10 cellular contexts compared by ENCODE assay signal in genomic region chr11:114058026-114058706, GRCh38. TPM values are rescaled to one million over a fixed set of nuclear protein-coding genes. Genes with fewer than 3 reads are reported as not detected.
A peak's percentile ranks its signal among the peaks of the same experiment; 100 is the strongest.
DNase-seq lines count a peak whose midpoint lies in the region; ATAC-seq and TF ChIP-seq lines count a peak whose summit lies in the region.
"Had no signal": no experiment of that assay in that cellular context is flagged by ENCODE, and none has a peak within 500 bp of the region (broad histone marks: within the 10 kb centered on the region; RNA-seq: fewer than 3 reads in every experiment).

No MANE protein-coding gene starts in this region.

- H3K4me1 Mint-ChIP-seq in CD4-positive, CD25-positive, alpha-beta regulatory T cell = peaks cover 0 to 22% (median 7%) of the 10 kb centered on the region in 4 donors
- H3K4me1 Mint-ChIP-seq in activated T-helper 1 cell treated with anti-CD3 and anti-CD28 coated beads, Interleukin-12 subunit alpha, Interleukin-12 subunit beta, Interleukin-2, Interleukin-4 antibody, amounts not matched to agents 30 ng/mL and 10 ng/mL and 1 ng/mL, durations not matched to agents 14 hours and 24 hours and 36 hours (ENCODE audit: low read depth) = no peaks in the 10 kb centered on the region

- H3K9me3 Mint-ChIP-seq in CD4-positive, CD25-positive, alpha-beta regulatory T cell = no peaks in the 10 kb centered on the region
- no peaks in the 10 kb centered on the region for H3K9me3 Mint-ChIP-seq in activated T-helper 1 cell treated with anti-CD3 and anti-CD28 coated beads, Interleukin-12 subunit alpha, Interleukin-12 subunit beta, Interleukin-2, Interleukin-4 antibody, amounts not matched to agents 30 ng/mL and 10 ng/mL and 1 ng/mL, durations not matched to agents 14 hours and 24 hours and 36 hours

- WGBS in ovary, 3 donors = 70 to 79% (median 78%) methylated on average over 24 to 25 of the region's 25 CpGs

- H3K36me3 Mint-ChIP-seq in CD4-positive, CD25-positive, alpha-beta regulatory T cell = no peaks in the 10 kb centered on the region
- H3K36me3 Mint-ChIP-seq in activated T-helper 1 cell treated with anti-CD3 and anti-CD28 coated beads, Interleukin-12 subunit alpha, Interleukin-12 subunit beta, Interleukin-2, Interleukin-4 antibody, amounts not matched to agents 30 ng/mL and 10 ng/mL and 1 ng/mL, durations not matched to agents 14 hours and 24 hours and 36 hours (ENCODE audit: low read depth) = no peaks in the 10 kb centered on the region

- H3K27ac ChIP-seq in CD4-positive, CD25-positive, alpha-beta regulatory T cell (ENCODE audit: insufficient read depth, low read length, poor library complexity, severe bottlenecking) = no peak overlapping the region
- peak overlapping the region; percentile 100 for H3K27ac ChIP-seq in left ventricle myocardium inferior (replicated peaks)
- peak overlapping the region; percentile 87 to 100 for H3K27ac ChIP-seq in ovary
- H3K27ac ChIP-seq in caudate nucleus (ENCODE audit: low read depth, low read length) = no peak overlapping the region

- no peaks in the 10 kb centered on the region for H3K36me3 ChIP-seq in CD4-positive, CD25-positive, alpha-beta regulatory T cell (ENCODE audit: control insufficient read depth, insufficient read depth, low read length)
- H3K36me3 ChIP-seq in left ventricle myocardium inferior (peaks cover 17% of the 10 kb centered on the region), ovary (no peaks in the 10 kb centered on the region)

- H3K4me1 ChIP-seq in CD4-positive, CD25-positive, alpha-beta regulatory T cell (ENCODE audit: control insufficient read depth, insufficient read depth, low read length, poor library complexity, severe bottlenecking) = peaks cover 26% of the 10 kb centered on the region
- H3K4me1 ChIP-seq in left ventricle myocardium inferior (peaks cover 68% of the 10 kb centered on the region), ovary (ENCODE audit: insufficient read depth) (peaks cover 6% of the 10 kb centered on the region)

- no peak overlapping the region for H3K4me3 ChIP-seq in CD4-positive, CD25-positive, alpha-beta regulatory T cell (ENCODE audit: low read depth, low read length)
- H3K4me3 ChIP-seq in left ventricle myocardium inferior (peak overlapping the region; percentile 100), ovary (peak overlapping the region; percentile 99), foreskin fibroblast (ENCODE audit: low read depth in 1 of 2, low read length in 2 of 2) (no peak overlapping the region)

- TF ChIP-seq CTCF in left ventricle myocardium inferior (IDR thresholded peaks at IDR 0.05; ENCODE audit: borderline replicate concordance) (no peak), ovary (IDR thresholded peaks at IDR 0.05) (no peak), foreskin fibroblast (IDR thresholded peaks at IDR 0.05; ENCODE audit: low read depth, low read length) (no peak)

- ATAC-seq in CD4-positive, CD25-positive, alpha-beta regulatory T cell (ENCODE audit: low read depth in 2 of 2) = no peak
- no peak for ATAC-seq in GM18868 (IDR thresholded peaks at IDR 0.05; ENCODE audit: unreplicated experiment)

- H3K27ac Mint-ChIP-seq in CD4-positive, CD25-positive, alpha-beta regulatory T cell = no peak overlapping the region
- no peak overlapping the region for H3K27ac Mint-ChIP-seq in activated T-helper 1 cell treated with anti-CD3 and anti-CD28 coated beads, Interleukin-12 subunit alpha, Interleukin-12 subunit beta, Interleukin-2, Interleukin-4 antibody, amounts not matched to agents 30 ng/mL and 10 ng/mL and 1 ng/mL, durations not matched to agents 14 hours and 24 hours and 36 hours

- H3K9me3 ChIP-seq in CD4-positive, CD25-positive, alpha-beta regulatory T cell (ENCODE audit: control insufficient read depth in 2 of 2, low read length in 2 of 2) = no peaks in the 10 kb centered on the region
- H3K9me3 ChIP-seq in left ventricle myocardium inferior (replicated peaks) = no peaks in the 10 kb centered on the region
- H3K9me3 ChIP-seq in ovary = no peaks in the 10 kb centered on the region

- peak overlapping the region in 3 of 4 donors; percentile 36 to 87 (median 82) for H3K4me3 Mint-ChIP-seq in CD4-positive, CD25-positive, alpha-beta regulatory T cell
- peak overlapping the region; percentile 7 for H3K4me3 Mint-ChIP-seq in activated T-helper 1 cell treated with anti-CD3 and anti-CD28 coated beads, Interleukin-12 subunit alpha, Interleukin-12 subunit beta, Interleukin-2, Interleukin-4 antibody, amounts not matched to agents 30 ng/mL and 10 ng/mL and 1 ng/mL, durations not matched to agents 14 hours and 24 hours and 36 hours

- H3K27me3 Mint-ChIP-seq in CD4-positive, CD25-positive, alpha-beta regulatory T cell = peaks cover 70% of the 10 kb centered on the region
- H3K27me3 Mint-ChIP-seq in activated T-helper 1 cell treated with anti-CD3 and anti-CD28 coated beads, Interleukin-12 subunit alpha, Interleukin-12 subunit beta, Interleukin-2, Interleukin-4 antibody, amounts not matched to agents 30 ng/mL and 10 ng/mL and 1 ng/mL, durations not matched to agents 14 hours and 24 hours and 36 hours (ENCODE audit: insufficient read depth) = peaks cover 58% of the 10 kb centered on the region

- TF ChIP-seq EP300 in ovary (IDR thresholded peaks at IDR 0.05) = no peak

- intact Hi-C loops in activated T-helper 1 cell treated with anti-CD3 and anti-CD28 coated beads, Interleukin-12 subunit alpha, Interleukin-12 subunit beta, Interleukin-2, Interleukin-4 antibody, amounts not matched to agents 30 ng/mL and 10 ng/mL and 1 ng/mL, durations not matched to agents 14 hours and 24 hours and 36 hours (cut with micrococcal nuclease) = loop anchor here (10.0 kb wide), 1 partner anchor 163 kb away; no protein-coding TSS in a partner anchor
- intact Hi-C loops in left ventricle myocardium inferior (cut with micrococcal nuclease) (loop anchor here (10.0 kb wide), 1 partner anchor 127 kb away; no protein-coding TSS in a partner anchor), ovary (cut with DNase I) (loop anchor here in 1 of 4 donors (5.0 to 10.0 kb wide), 2 partner anchors 163 to 204 kb away; no protein-coding TSS in a partner anchor)

- DNase-seq in CD4-positive, CD25-positive, alpha-beta regulatory T cell = no peak
- DNase-seq in activated T-helper 1 cell treated with anti-CD3 and anti-CD28 coated beads, Interleukin-12 subunit alpha, Interleukin-12 subunit beta, Interleukin-2, Interleukin-4 antibody, amounts not matched to agents 30 ng/mL and 10 ng/mL and 1 ng/mL, durations not matched to agents 14 hours and 24 hours and 36 hours (ENCODE audit: low spot score) = no peak
- DNase-seq in left ventricle myocardium inferior (peak; percentile 35), ovary (peak; percentile 54 to 64 (median 57)), foreskin fibroblast (no peak), cerebellar nuclear complex (lab: John Stamatoyannopoulos, UW) (no peak), caudate nucleus (lab: John Stamatoyannopoulos, UW) (no peak)
- DNase-seq: NCI-H146 had no signal

- TF ChIP-seq POLR2A in ovary (IDR thresholded peaks at IDR 0.05) = no peak

- peaks cover 16% of the 10 kb centered on the region for H3K27me3 ChIP-seq in CD4-positive, CD25-positive, alpha-beta regulatory T cell (ENCODE audit: control insufficient read depth, insufficient read depth, low read length)
- H3K27me3 ChIP-seq in left ventricle myocardium inferior (ENCODE audit: low read depth) (no peaks in the 10 kb centered on the region), ovary (no peaks in the 10 kb centered on the region)

RNA-seq across cellular contexts. Expression of gene ZBTB16, which starts 1.3 kb away (rescaled TPM):
- 8.5 TPM for total RNA-seq in CD4-positive, CD25-positive, alpha-beta regulatory T cell
- 10 to 100 TPM in 2 of 4 donors, 1 to 10 TPM in 2; 2.9 to 28.1 (median 8.9) TPM for polyA plus RNA-seq in CD4-positive, CD25-positive, alpha-beta regulatory T cell
- 3.4 and 3.9 TPM in 2 replicates for total RNA-seq in activated T-helper 1 cell treated with anti-CD3 and anti-CD28 coated beads, Interleukin-12 subunit alpha, Interleukin-12 subunit beta, Interleukin-2, Interleukin-4 antibody, amounts not matched to agents 30 ng/mL and 10 ng/mL and 1 ng/mL, durations not matched to agents 14 hours and 24 hours and 36 hours
- 64.5 TPM for total RNA-seq in left ventricle myocardium inferior
- total RNA-seq in ovary = 100 to 1,000 TPM in 3 of 7 donors, 10 to 100 TPM in 4; 12.7 to 160 (median 94.6) TPM
- polyA plus RNA-seq in ovary = 10 to 100 TPM; 20.0 to 41.4 TPM
- total RNA-seq: SK-MEL-5 had no signal

Comparison
In these comparisons a context has a peak if more than half of its experiments do, and no peak if none do; other contexts are left out.
1. DNase-seq: peak in left ventricle myocardium inferior (single experiment) and ovary (5 of 5); none in CD4-positive, CD25-positive, alpha-beta regulatory T cell (0 of 3), activated T-helper 1 cell treated with anti-CD3 and anti-CD28 coated beads, Interleukin-12 subunit alpha, Interleukin-12 subunit beta, Interleukin-2, Interleukin-4 antibody, amounts not matched to agents 30 ng/mL and 10 ng/mL and 1 ng/mL, durations not matched to agents 14 hours and 24 hours and 36 hours (single experiment), foreskin fibroblast (0 of 2), cerebellar nuclear complex (0 of 2) and caudate nucleus (0 of 61).
2. H3K27ac ChIP-seq: peak in left ventricle myocardium inferior (single experiment) and ovary (2 of 2); none in CD4-positive, CD25-positive, alpha-beta regulatory T cell (single experiment) and caudate nucleus (single experiment).
3. H3K4me3 ChIP-seq: peak in left ventricle myocardium inferior (single experiment) and ovary (single experiment); none in CD4-positive, CD25-positive, alpha-beta regulatory T cell (single experiment) and foreskin fibroblast (0 of 2).